1 cellular context compared by ENCODE assay signal in the genomic region with DNA sequence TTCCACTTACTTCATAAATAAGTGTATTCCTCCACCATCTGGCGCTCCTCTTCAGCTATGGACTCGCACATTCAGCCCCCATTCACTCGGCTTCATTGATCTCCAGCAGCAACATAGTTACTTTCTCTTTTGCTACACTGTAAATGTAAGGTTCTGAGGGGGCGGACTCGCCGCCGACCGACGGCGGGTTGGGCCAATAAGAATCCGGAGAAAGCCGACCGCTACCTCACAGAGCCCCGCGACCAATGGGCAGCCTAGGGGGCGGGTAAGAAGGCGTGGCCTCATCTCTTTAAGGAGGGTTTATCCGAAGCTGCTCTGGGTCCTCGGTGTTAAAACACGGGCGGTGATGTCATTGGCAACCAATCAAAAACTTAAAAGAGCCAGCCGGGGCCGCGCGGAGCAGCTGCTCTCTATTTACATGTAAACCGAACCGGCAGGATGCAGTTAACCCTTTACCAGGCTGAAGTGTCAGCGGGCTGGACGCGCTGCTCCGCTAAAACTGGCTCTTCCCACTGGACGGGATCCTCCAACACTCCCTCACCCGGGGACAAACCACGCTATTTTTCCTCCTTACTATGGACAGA.
TF ChIP-seq lines count a peak whose summit lies in the region.

A gene (minus strand): TSS at position 119 of the 584 bp plus-strand sequence. CDS start 2,345 bp downstream, outside the sequence.

TF ChIP-seq in GM12878, 131 proteins besides CTCF, POLR2A, EP300 and RAD21 (continued from another document):
- TF ChIP-seq EGR1 (IDR thresholded peaks at IDR 0.05; ENCODE audit: borderline replicate concordance in 1 of 2, low read depth in 2 of 2, low read length in 2 of 2) (peak in 1 of 2 experiments; percentile 73; a peak in 2 of 3 replicates), SP1 (IDR thresholded peaks at IDR 0.05; ENCODE audit: low read depth, low read length) (peak; percentile 95), CREB1 (IDR thresholded peaks at IDR 0.05; ENCODE audit: low read depth) (peak; percentile 88), FOXK2 (IDR thresholded peaks at IDR 0.05) (no peak), EED (IDR thresholded peaks at IDR 0.05; ENCODE audit: low read depth) (peak; percentile 37; the same call in 1 of the 2 replicates), NFXL1 (IDR thresholded peaks at IDR 0.05; ENCODE audit: borderline replicate concordance) (no peak), HDAC6 (IDR thresholded peaks at IDR 0.05; ENCODE audit: unreplicated experiment) (peak; percentile 14), CHD1 (IDR thresholded peaks at IDR 0.05; ENCODE audit: low read depth, low read length) (no peak), ZNF622 (IDR thresholded peaks at IDR 0.05) (no peak), ATF7 (IDR thresholded peaks at IDR 0.05; ENCODE audit: low read depth) (peak; percentile 99), NFYA (IDR thresholded peaks at IDR 0.05; ENCODE audit: borderline replicate concordance, low read depth, low read length) (peak; percentile 83), CBFB (IDR thresholded peaks at IDR 0.05; ENCODE audit: low read depth) (no peak; the same call in 1 of the 2 replicates), TAF1 (IDR thresholded peaks at IDR 0.05; ENCODE audit: borderline replicate concordance, low read depth, low read length) (peak; percentile 44), LARP7 (IDR thresholded peaks at IDR 0.05) (no peak; the same call in 1 of the 2 replicates), SUZ12 (IDR thresholded peaks at IDR 0.05; ENCODE audit: unreplicated experiment) (no peak), PAX5 (IDR thresholded peaks at IDR 0.05; ENCODE audit: borderline replicate concordance, low read depth, low read length) (no peak; the same call in 1 of the 2 replicates), MYC (IDR thresholded peaks at IDR 0.05; ENCODE audit: insufficient read depth, insufficient read length, insufficient replicate concordance, low read length, severe bottlenecking) (no peak), IKZF1 (conservative IDR thresholded peaks at IDR 0.05) (peak; percentile 75; the same call in 1 of the 2 replicates)
- TF ChIP-seq, protein P1, sequence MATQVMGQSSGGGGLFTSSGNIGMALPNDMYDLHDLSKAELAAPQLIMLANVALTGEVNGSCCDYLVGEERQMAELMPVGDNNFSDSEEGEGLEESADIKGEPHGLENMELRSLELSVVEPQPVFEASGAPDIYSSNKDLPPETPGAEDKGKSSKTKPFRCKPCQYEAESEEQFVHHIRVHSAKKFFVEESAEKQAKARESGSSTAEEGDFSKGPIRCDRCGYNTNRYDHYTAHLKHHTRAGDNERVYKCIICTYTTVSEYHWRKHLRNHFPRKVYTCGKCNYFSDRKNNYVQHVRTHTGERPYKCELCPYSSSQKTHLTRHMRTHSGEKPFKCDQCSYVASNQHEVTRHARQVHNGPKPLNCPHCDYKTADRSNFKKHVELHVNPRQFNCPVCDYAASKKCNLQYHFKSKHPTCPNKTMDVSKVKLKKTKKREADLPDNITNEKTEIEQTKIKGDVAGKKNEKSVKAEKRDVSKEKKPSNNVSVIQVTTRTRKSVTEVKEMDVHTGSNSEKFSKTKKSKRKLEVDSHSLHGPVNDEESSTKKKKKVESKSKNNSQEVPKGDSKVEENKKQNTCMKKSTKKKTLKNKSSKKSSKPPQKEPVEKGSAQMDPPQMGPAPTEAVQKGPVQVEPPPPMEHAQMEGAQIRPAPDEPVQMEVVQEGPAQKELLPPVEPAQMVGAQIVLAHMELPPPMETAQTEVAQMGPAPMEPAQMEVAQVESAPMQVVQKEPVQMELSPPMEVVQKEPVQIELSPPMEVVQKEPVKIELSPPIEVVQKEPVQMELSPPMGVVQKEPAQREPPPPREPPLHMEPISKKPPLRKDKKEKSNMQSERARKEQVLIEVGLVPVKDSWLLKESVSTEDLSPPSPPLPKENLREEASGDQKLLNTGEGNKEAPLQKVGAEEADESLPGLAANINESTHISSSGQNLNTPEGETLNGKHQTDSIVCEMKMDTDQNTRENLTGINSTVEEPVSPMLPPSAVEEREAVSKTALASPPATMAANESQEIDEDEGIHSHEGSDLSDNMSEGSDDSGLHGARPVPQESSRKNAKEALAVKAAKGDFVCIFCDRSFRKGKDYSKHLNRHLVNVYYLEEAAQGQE (IDR thresholded peaks at IDR 0.05; ENCODE audit: low read depth, low read length): no peak
- TF ChIP-seq, protein P2, sequence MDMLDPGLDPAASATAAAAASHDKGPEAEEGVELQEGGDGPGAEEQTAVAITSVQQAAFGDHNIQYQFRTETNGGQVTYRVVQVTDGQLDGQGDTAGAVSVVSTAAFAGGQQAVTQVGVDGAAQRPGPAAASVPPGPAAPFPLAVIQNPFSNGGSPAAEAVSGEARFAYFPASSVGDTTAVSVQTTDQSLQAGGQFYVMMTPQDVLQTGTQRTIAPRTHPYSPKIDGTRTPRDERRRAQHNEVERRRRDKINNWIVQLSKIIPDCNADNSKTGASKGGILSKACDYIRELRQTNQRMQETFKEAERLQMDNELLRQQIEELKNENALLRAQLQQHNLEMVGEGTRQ (IDR thresholded peaks at IDR 0.05; ENCODE audit: borderline replicate concordance, low read depth, low read length): no peak
